24 cellular contexts compared by ENCODE assay signal in genomic region chr3:157692468-157692867, GRCh38.
DNase-seq lines count a peak whose midpoint lies in the region; ATAC-seq and TF ChIP-seq lines count a peak whose summit lies in the region.
"Had no signal": no experiment of that assay in that cellular context is flagged by ENCODE, and none has a peak within 500 bp of the region (broad histone marks: within the 10 kb centered on the region; RNA-seq: fewer than 3 reads in every experiment).

No MANE protein-coding gene starts in this region.

- H3K9me3 ChIP-seq in esophagus squamous epithelium: no peaks in the 10 kb centered on the region
- H3K9me3 ChIP-seq: esophagus muscularis mucosa, sigmoid colon had no signal

- no peak overlapping the region for H2AFZ ChIP-seq in GM23338

- H3K79me2 ChIP-seq in GM23338 (replicated peaks; ENCODE audit: insufficient read depth): no peaks in the 10 kb centered on the region

- H3K4me1 ChIP-seq in esophagus squamous epithelium: no peaks in the 10 kb centered on the region
- H3K4me1 ChIP-seq in GM23338 (ENCODE audit: insufficient read depth): no peaks in the 10 kb centered on the region
- H3K4me1 ChIP-seq: BLaER1 treated with 17β-estradiol and CSF1 and Interleukin-3, amounts not matched to agents 10 nM and 100 nM; esophagus muscularis mucosa; sigmoid colon had no signal

- H3K9me2 ChIP-seq in GM23338 (ENCODE audit: insufficient read depth): no peaks in the 10 kb centered on the region

- no peaks in the 10 kb centered on the region for H3K36me3 Mint-ChIP-seq in activated CD4-positive, alpha-beta T cell treated with anti-CD3 and anti-CD28 coated beads for 36 hours (ENCODE audit: low read depth)
- H3K36me3 Mint-ChIP-seq in GM23338 (ENCODE audit: low read depth): no peaks in the 10 kb centered on the region
- H3K36me3 Mint-ChIP-seq: activated naive CD8-positive, alpha-beta T cell treated with anti-CD3 and anti-CD28 coated beads, Interleukin-2, amount 10 ng/mL, durations not matched to agents 7 days and 5 days had no signal

- ATAC-seq in GM18505 (IDR thresholded peaks at IDR 0.05; ENCODE audit: unreplicated experiment): peak; percentile 73
- ATAC-seq in GM21423 (IDR thresholded peaks at IDR 0.05; ENCODE audit: unreplicated experiment): peak; percentile 68
- peak; percentile 65 for ATAC-seq in HG03139 (IDR thresholded peaks at IDR 0.05; ENCODE audit: unreplicated experiment)
- ATAC-seq in activated CD4-positive, alpha-beta T cell treated with anti-CD3 and anti-CD28 coated beads for 36 hours: no peak
- no peak for ATAC-seq in GM23338
- ATAC-seq: HCT116, left colon, Right ventricle myocardium inferior had no signal

- CTCF ChIA-PET in activated CD4-positive, alpha-beta T cell treated with anti-CD3 and anti-CD28 coated beads for 36 hours (lab: Charles Lee): interaction anchor here (0.5 kb wide), 1 partner anchor 266 kb away, joined by 3 read pairs; no protein-coding TSS in a partner anchor

- no peaks in the 10 kb centered on the region for H3K27me3 Mint-ChIP-seq in activated CD4-positive, alpha-beta T cell treated with anti-CD3 and anti-CD28 coated beads for 36 hours
- H3K27me3 Mint-ChIP-seq in GM23338 (ENCODE audit: insufficient read depth, low read depth, poor library complexity): no peaks in the 10 kb centered on the region
- H3K27me3 Mint-ChIP-seq: activated naive CD8-positive, alpha-beta T cell treated with anti-CD3 and anti-CD28 coated beads, Interleukin-2, amount 10 ng/mL, durations not matched to agents 7 days and 5 days; stimulated activated naive CD8-positive, alpha-beta T cell treated with anti-CD3 and anti-CD28 coated beads, Interleukin-15, Interleukin-2, amounts not matched to agents 100 ng/mL and 50 ng/mL, for 24 hours had no signal

- H4K20me1 ChIP-seq in GM23338 (replicated peaks; ENCODE audit: insufficient read depth): no peaks in the 10 kb centered on the region
- H4K20me1 ChIP-seq: BLaER1 treated with 17β-estradiol and CSF1 and Interleukin-3, amounts not matched to agents 10 nM and 100 nM had no signal

- H3K27ac ChIP-seq in esophagus squamous epithelium: no peak overlapping the region
- no peak overlapping the region for H3K27ac ChIP-seq in GM23338 (ENCODE audit: low read depth)
- H3K27ac ChIP-seq: BLaER1 treated with 17β-estradiol and CSF1 and Interleukin-3, amounts not matched to agents 10 nM and 100 nM; esophagus muscularis mucosa; sigmoid colon had no signal

- H3K4me3 ChIP-seq in esophagus squamous epithelium (no peak overlapping the region), GM23338 (no peak overlapping the region)
- H3K4me3 ChIP-seq: BLaER1 treated with 17β-estradiol and CSF1 and Interleukin-3, amounts not matched to agents 10 nM and 100 nM; esophagus muscularis mucosa; sigmoid colon had no signal

- POLR2A ChIA-PET in activated CD4-positive, alpha-beta T cell treated with anti-CD3 and anti-CD28 coated beads for 36 hours (lab: Charles Lee): no interaction called here

- no peak for TF ChIP-seq POLR2A in GM18505 (IDR thresholded peaks at IDR 0.05; ENCODE audit: borderline replicate concordance, extremely low read depth, insufficient read depth, insufficient read length)
- TF ChIP-seq POLR2A in esophagus squamous epithelium (IDR thresholded peaks at IDR 0.05): no peak

- peak; percentile 45 for DNase-seq in NAMALWA (ENCODE audit: low spot score)
- DNase-seq in activated CD4-positive, alpha-beta T cell treated with anti-CD3 and anti-CD28 coated beads for 36 hours: no peak
- no peak for DNase-seq in esophagus squamous epithelium (lab: John Stamatoyannopoulos, UW)
- DNase-seq in GM23338 (ENCODE audit: low spot score): no peak
- no peak for DNase-seq in NCI-H128 (lab: John Stamatoyannopoulos, UW; ENCODE audit: unreplicated experiment)
- DNase-seq: activated CD4-positive, alpha-beta T cell treated with anti-CD3 and anti-CD28 coated beads for 4 hours; activated naive CD8-positive, alpha-beta T cell treated with anti-CD3 and anti-CD28 coated beads, Interleukin-2, amount 10 ng/mL, durations not matched to agents 7 days and 5 days; effector memory CD4-positive, alpha-beta T cell; KBM-7; left colon; mesendoderm; NCI-H1092; NCI-H524; sigmoid colon had no signal

- H3K27ac Mint-ChIP-seq in activated CD4-positive, alpha-beta T cell treated with anti-CD3 and anti-CD28 coated beads for 36 hours: no peak overlapping the region
- H3K27ac Mint-ChIP-seq in GM23338: no peak overlapping the region
- H3K27ac Mint-ChIP-seq: activated naive CD8-positive, alpha-beta T cell treated with anti-CD3 and anti-CD28 coated beads, Interleukin-2, amount 10 ng/mL, durations not matched to agents 7 days and 5 days; activated T-helper 2 cell treated with anti-CD3 and anti-CD28 coated beads, Interferon-gamma antibody, Interleukin-2, Interleukin-4, amounts not matched to agents 10 μg/mL and 5 μg/mL and 100 μg/mL, durations not matched to agents 14 hours and 24 hours and 36 hours; nephron; stimulated activated naive CD8-positive, alpha-beta T cell treated with anti-CD3 and anti-CD28 coated beads, Interleukin-15, Interleukin-2, amounts not matched to agents 100 ng/mL and 50 ng/mL, for 24 hours had no signal

- H3K4me2 ChIP-seq in GM23338: no peak overlapping the region
- H3K4me2 ChIP-seq: BLaER1 treated with 17β-estradiol and CSF1 and Interleukin-3, amounts not matched to agents 10 nM and 100 nM had no signal

- intact Hi-C loops in activated CD4-positive, alpha-beta T cell treated with anti-CD3 and anti-CD28 coated beads for 36 hours (cut with DNase I, micrococcal nuclease): no loop called here
- intact Hi-C loops in esophagus squamous epithelium (cut with DNase I): no loop called here

- H3F3A ChIP-seq in GM23338 (replicated peaks; ENCODE audit: low read depth): no peaks in the 10 kb centered on the region

- no peak overlapping the region for H3K4me3 Mint-ChIP-seq in activated CD4-positive, alpha-beta T cell treated with anti-CD3 and anti-CD28 coated beads for 36 hours
- no peak overlapping the region for H3K4me3 Mint-ChIP-seq in GM23338
- H3K4me3 Mint-ChIP-seq: activated naive CD8-positive, alpha-beta T cell treated with anti-CD3 and anti-CD28 coated beads, Interleukin-2, amount 10 ng/mL, durations not matched to agents 7 days and 5 days; nephron; stimulated activated naive CD8-positive, alpha-beta T cell treated with anti-CD3 and anti-CD28 coated beads, Interleukin-15, Interleukin-2, amounts not matched to agents 100 ng/mL and 50 ng/mL, for 24 hours had no signal

- no peaks in the 10 kb centered on the region for H3K27me3 ChIP-seq in esophagus squamous epithelium
- H3K27me3 ChIP-seq in GM23338 (ENCODE audit: insufficient read depth): no peaks in the 10 kb centered on the region
- H3K27me3 ChIP-seq: BLaER1 treated with 17β-estradiol and CSF1 and Interleukin-3, amounts not matched to agents 10 nM and 100 nM; esophagus muscularis mucosa; sigmoid colon had no signal

- peaks cover 3% of the 10 kb centered on the region for H3K9me3 Mint-ChIP-seq in activated CD4-positive, alpha-beta T cell treated with anti-CD3 and anti-CD28 coated beads for 36 hours (ENCODE audit: low read depth)
- H3K9me3 Mint-ChIP-seq in GM23338: peaks cover 17% of the 10 kb centered on the region; the same call in 2 of the 3 replicates
- H3K9me3 Mint-ChIP-seq: activated T-helper 2 cell treated with anti-CD3 and anti-CD28 coated beads, Interferon-gamma antibody, Interleukin-2, Interleukin-4, amounts not matched to agents 10 μg/mL and 5 μg/mL and 100 μg/mL, durations not matched to agents 14 hours and 24 hours and 36 hours; stimulated activated naive CD8-positive, alpha-beta T cell treated with anti-CD3 and anti-CD28 coated beads, Interleukin-15, Interleukin-2, amounts not matched to agents 100 ng/mL and 50 ng/mL, for 24 hours had no signal

- H3K36me3 ChIP-seq in esophagus squamous epithelium (no peaks in the 10 kb centered on the region), GM23338 (ENCODE audit: insufficient read depth) (no peaks in the 10 kb centered on the region)
- H3K36me3 ChIP-seq: BLaER1 treated with 17β-estradiol and CSF1 and Interleukin-3, amounts not matched to agents 10 nM and 100 nM; esophagus muscularis mucosa; sigmoid colon had no signal

- 60 to 65% methylated on average over 1 of the region's 1 CpG for WGBS in esophagus squamous epithelium, 2 donors

- no peaks in the 10 kb centered on the region for H3K4me1 Mint-ChIP-seq in activated CD4-positive, alpha-beta T cell treated with anti-CD3 and anti-CD28 coated beads for 36 hours
- no peaks in the 10 kb centered on the region for H3K4me1 Mint-ChIP-seq in GM23338
- H3K4me1 Mint-ChIP-seq: activated naive CD8-positive, alpha-beta T cell treated with anti-CD3 and anti-CD28 coated beads, Interleukin-2, amount 10 ng/mL, durations not matched to agents 7 days and 5 days; nephron had no signal

- TF ChIP-seq CTCF in esophagus squamous epithelium (IDR thresholded peaks at IDR 0.05): no peak
- TF ChIP-seq CTCF in GM23338 (conservative IDR thresholded peaks at IDR 0.05; ENCODE audit: low read depth in 2 of 2): no peak

TF ChIP-seq in GM23338, 12 proteins besides CTCF, POLR2A, EP300 and RAD21 (continues in another document):
- TF ChIP-seq NANOG (IDR thresholded peaks at IDR 0.05; ENCODE audit: borderline replicate concordance): no peak
- no peak for TF ChIP-seq JUNB (IDR thresholded peaks at IDR 0.05; ENCODE audit: unreplicated experiment)
- TF ChIP-seq REST (IDR thresholded peaks at IDR 0.05; ENCODE audit: unreplicated experiment): no peak
- no peak for TF ChIP-seq STAT1 (IDR thresholded peaks at IDR 0.05; ENCODE audit: unreplicated experiment)

Comparison
In these comparisons a context has a peak if more than half of its experiments do, and no peak if none do; other contexts are left out.
1. ATAC-seq: peak in GM18505 (single experiment), GM21423 (single experiment) and HG03139 (single experiment); none in activated CD4-positive, alpha-beta T cell treated with anti-CD3 and anti-CD28 coated beads for 36 hours (single experiment) and GM23338 (single experiment).